ENCODE assay signal across 13 cellular contexts in genomic region chr5:74392698-74393431, GRCh38.
DNase-seq lines count a peak whose midpoint lies in the region; ATAC-seq and TF ChIP-seq lines count a peak whose summit lies in the region.
"Had no signal": no experiment of that assay in that cellular context is flagged by ENCODE, and none has a peak within 500 bp of the region (broad histone marks: within the 10 kb centered on the region; RNA-seq: fewer than 3 reads in every experiment).

No MANE protein-coding gene starts in this region.

- H2BK15ac ChIP-seq in IMR-90 (ENCODE audit: low read depth, low read length), result peak overlapping the region; percentile 34; the same call in 2 of the 3 replicates

- H3K9me3 Mint-ChIP-seq in CD4-positive, alpha-beta memory T cell, result no peaks in the 10 kb centered on the region
- H3K9me3 Mint-ChIP-seq: stimulated activated naive CD8-positive, alpha-beta T cell treated with anti-CD3 and anti-CD28 coated beads, Interleukin-15, Interleukin-2, amounts not matched to agents 100 ng/mL and 50 ng/mL, for 24 hours had no signal

- no peak overlapping the region for H4K8ac ChIP-seq in IMR-90 (ENCODE audit: low read depth in 2 of 2, low read length in 2 of 2)

- no peaks in the 10 kb centered on the region for H3K79me1 ChIP-seq in IMR-90 (ENCODE audit: low read depth in 1 of 2, low read length in 2 of 2)

- POLR2A ChIA-PET in IMR-90 (lab: Charles Lee; ENCODE audit: unreplicated experiment), result no interaction called here
- POLR2A ChIA-PET in CD4-positive, alpha-beta memory T cell (lab: Charles Lee; ENCODE audit: partially characterized antibody), result interaction anchor here (0.6 kb wide), 1 partner anchor 63 kb away, joined by 6 read pairs; no protein-coding TSS in a partner anchor

- no peak for TF ChIP-seq POLR2A in IMR-90 (IDR thresholded peaks at IDR 0.05; ENCODE audit: low read depth, low read length)

- no peak overlapping the region for H3K4ac ChIP-seq in IMR-90 (ENCODE audit: low read depth, low read length)

- peaks cover 4% of the 10 kb centered on the region for H3K27me3 ChIP-seq in IMR-90 (ENCODE audit: control insufficient read depth, insufficient read depth, low read length)
- no peaks in the 10 kb centered on the region for H3K27me3 ChIP-seq in MG63
- H3K27me3 ChIP-seq in CD4-positive, alpha-beta memory T cell (ENCODE audit: insufficient read depth, low read length), result no peaks in the 10 kb centered on the region
- H3K27me3 ChIP-seq: adrenal gland had no signal

- no peaks in the 10 kb centered on the region for H4K20me1 ChIP-seq in IMR-90 (ENCODE audit: insufficient read depth, low read length)

- peaks cover 4% of the 10 kb centered on the region for H3K4me1 ChIP-seq in IMR-90 (ENCODE audit: control insufficient read depth, insufficient read depth, low read length)
- no peaks in the 10 kb centered on the region for H3K4me1 ChIP-seq in CD4-positive, alpha-beta memory T cell (ENCODE audit: insufficient read depth, low read length)
- H3K4me1 ChIP-seq: adrenal gland had no signal

- H3K4me1 Mint-ChIP-seq in CD4-positive, alpha-beta memory T cell, result no peaks in the 10 kb centered on the region

- H3K36me3 ChIP-seq in IMR-90 (ENCODE audit: control insufficient read depth, insufficient read depth, low read length) (no peaks in the 10 kb centered on the region), MG63 (no peaks in the 10 kb centered on the region)
- no peaks in the 10 kb centered on the region for H3K36me3 ChIP-seq in CD4-positive, alpha-beta memory T cell (ENCODE audit: insufficient read depth, low read length)
- H3K36me3 ChIP-seq: adrenal gland had no signal

- H4K91ac ChIP-seq in IMR-90 (ENCODE audit: insufficient read depth, low read depth, low read length), result no peak overlapping the region

- dilution Hi-C loops in IMR-90 (cut with HindIII; ENCODE audit: low sequenced_read_pairs, unreplicated experiment), result no loop called here

- no peak overlapping the region for H2AFZ ChIP-seq in IMR-90 (replicated peaks; ENCODE audit: low read length, poor library complexity)

- H3K27me3 Mint-ChIP-seq in CD4-positive, alpha-beta memory T cell, result peaks cover 0 to 2% of the 10 kb centered on the region in 2 donors
- H3K27me3 Mint-ChIP-seq: stimulated activated naive CD8-positive, alpha-beta T cell treated with anti-CD3 and anti-CD28 coated beads, Interleukin-15, Interleukin-2, amounts not matched to agents 100 ng/mL and 50 ng/mL, for 24 hours had no signal

- H3K4me3 ChIP-seq in IMR-90 (ENCODE audit: insufficient read depth, low read depth, low read length) (no peak overlapping the region), MG63 (no peak overlapping the region)
- no peak overlapping the region for H3K4me3 ChIP-seq in CD4-positive, alpha-beta memory T cell (ENCODE audit: low read length in 2 of 2)
- H3K4me3 ChIP-seq: adrenal gland had no signal

- no peak overlapping the region for H3K4me3 Mint-ChIP-seq in CD4-positive, alpha-beta memory T cell
- H3K4me3 Mint-ChIP-seq: endodermal cell; stimulated activated naive CD8-positive, alpha-beta T cell treated with anti-CD3 and anti-CD28 coated beads, Interleukin-15, Interleukin-2, amounts not matched to agents 100 ng/mL and 50 ng/mL, for 24 hours had no signal

- H3K56ac ChIP-seq in IMR-90 (ENCODE audit: extremely low read depth, insufficient read depth, low read length), result no peak overlapping the region

- H3K9ac ChIP-seq in IMR-90 (ENCODE audit: low read depth, low read length), result no peak overlapping the region

- no peak for TF ChIP-seq RAD21 in IMR-90 (IDR thresholded peaks at IDR 0.05; ENCODE audit: low read length)

- H3K27ac ChIP-seq in IMR-90 (ENCODE audit: insufficient read depth, low read length), result no peak overlapping the region
- no peak overlapping the region for H3K27ac ChIP-seq in CD4-positive, alpha-beta memory T cell (ENCODE audit: low read depth, low read length)
- H3K27ac ChIP-seq: adrenal gland had no signal

- H2AK5ac ChIP-seq in IMR-90 (ENCODE audit: low read depth, low read length), result no peak overlapping the region

- H3K4me2 ChIP-seq in IMR-90 (ENCODE audit: low read depth, low read length), result peak overlapping the region; percentile 22; the same call in 1 of the 2 replicates

- no peak overlapping the region for H4K5ac ChIP-seq in IMR-90 (ENCODE audit: low read depth, low read length)

- H3K9me3 ChIP-seq in IMR-90 (ENCODE audit: control insufficient read depth, insufficient read depth, low read length) (no peaks in the 10 kb centered on the region), MG63 (no peaks in the 10 kb centered on the region)
- no peaks in the 10 kb centered on the region for H3K9me3 ChIP-seq in CD4-positive, alpha-beta memory T cell (ENCODE audit: control insufficient read depth in 1 of 2, low read length in 2 of 2)
- H3K9me3 ChIP-seq: adrenal gland had no signal

- H2BK20ac ChIP-seq in IMR-90 (ENCODE audit: low read depth, low read length), result no peak overlapping the region

- peak; percentile 35 for ATAC-seq in IMR-90 (ENCODE audit: low read depth)
- no peak for ATAC-seq in HG03095 (IDR thresholded peaks at IDR 0.05; ENCODE audit: unreplicated experiment)

- WGBS in IMR-90 (ENCODE audit: extremely low coverage in 2 of 2, insufficient read length in 1 of 2), 2 experiments, result 40% methylated on average over 1 of the region's 3 CpGs; no CpG with 5 or more reads in 1 of the 2 experiments

- no peak overlapping the region for H3K27ac Mint-ChIP-seq in CD4-positive, alpha-beta memory T cell
- H3K27ac Mint-ChIP-seq: endodermal cell; stimulated activated naive CD8-positive, alpha-beta T cell treated with anti-CD3 and anti-CD28 coated beads, Interleukin-15, Interleukin-2, amounts not matched to agents 100 ng/mL and 50 ng/mL, for 24 hours had no signal

- CTCF ChIA-PET in IMR-90 (lab: Yijun Ruan, JAX), result interaction anchor here (0.6 to 1.6 kb wide), 2 partner anchors 10 to 1081 kb away, joined by 4 read pairs; no protein-coding TSS in a partner anchor
- CTCF ChIA-PET in CD4-positive, alpha-beta memory T cell (lab: Charles Lee; ENCODE audit: partially characterized antibody), result interaction anchor here (1.5 kb wide), 1 partner anchor 249 kb away, joined by 4 read pairs; no protein-coding TSS in a partner anchor

- no peaks in the 10 kb centered on the region for H3K36me3 Mint-ChIP-seq in CD4-positive, alpha-beta memory T cell

- TF ChIP-seq CTCF in IMR-90 (conservative IDR thresholded peaks at IDR 0.05; ENCODE audit: low read depth, low read length), result no peak

- BruUV-seq in IMR-90 (replicated peaks; lab: Mats Ljungman, UMichigan), result no TSS peak

- H3K18ac ChIP-seq in IMR-90 (ENCODE audit: low read depth, low read length), result no peak overlapping the region

- DNase-seq in CD1c-positive myeloid dendritic cell (ENCODE audit: extremely low spot score), result peak; percentile 41
- DNase-seq in IMR-90, result peak; percentile 55
- peak; percentile 41 for DNase-seq in astrocyte of the hippocampus (ENCODE audit: low read depth, low spot score)
- DNase-seq in iris pigment epithelial cell (ENCODE audit: low read depth), result peak; percentile 53
- no peak for DNase-seq in MG63
- DNase-seq in AG08396 (ENCODE audit: low spot score), result no peak
- DNase-seq in CD4-positive, alpha-beta memory T cell, result no peak
- DNase-seq: activated T-cell treated with anti-CD3 and anti-CD28 coated beads for 4 hours; adrenal gland; endodermal cell; stimulated activated CD4-positive, alpha-beta T cell treated with anti-CD3 and anti-CD28 coated beads, Interleukin-4, amount 100 ng/mL, for 4 hours had no signal

- peak overlapping the region; percentile 23 for H2AK9ac ChIP-seq in IMR-90 (replicated peaks; ENCODE audit: low read depth, low read length, poor library complexity)

- H2BK5ac ChIP-seq in IMR-90 (ENCODE audit: low read depth, low read length, poor library complexity, severe bottlenecking), result no peak overlapping the region

- H3K14ac ChIP-seq in IMR-90 (replicated peaks; ENCODE audit: low read depth, low read length), result peak overlapping the region; percentile 52; the same call in 1 of the 2 replicates

- in situ Hi-C loops in IMR-90 (cut with MboI; ENCODE audit: low sequenced_read_pairs), result no loop called here

- intact Hi-C loops in IMR-90 (cut with micrococcal nuclease), result loop anchor here (5.0 kb wide), 1 partner anchor 249 kb away; the partner anchor contains the start of gene ENC1
- intact Hi-C loops in CD4-positive, alpha-beta memory T cell (cut with micrococcal nuclease), result no loop called here

- H3K23ac ChIP-seq in IMR-90 (ENCODE audit: low read depth, low read length), result no peak overlapping the region

- no peak overlapping the region for H2BK120ac ChIP-seq in IMR-90 (ENCODE audit: low read depth, low read length)

- 0 out of 2 replicates have a peak, but pooled peaks cover 5% of the 10 kb centered on the region for H3K9me1 ChIP-seq in IMR-90 (ENCODE audit: insufficient read depth, low read length)

TF ChIP-seq in IMR-90, 13 proteins besides CTCF, POLR2A, EP300 and RAD21:
- TF ChIP-seq USF2 (IDR thresholded peaks at IDR 0.05; ENCODE audit: low read depth, low read length) (no peak), BHLHE40 (IDR thresholded peaks at IDR 0.05; ENCODE audit: low read depth, low read length) (0 out of 2 replicates have a peak, but pooled peaks have one; percentile 4)

Comparison
In these comparisons a context has a peak if more than half of its experiments do, and no peak if none do; other contexts are left out.
1. DNase-seq: peak in CD1c-positive myeloid dendritic cell (single experiment), IMR-90 (single experiment), astrocyte of the hippocampus (single experiment) and iris pigment epithelial cell (single experiment); none in MG63 (single experiment), AG08396 (single experiment) and CD4-positive, alpha-beta memory T cell (0 of 5).